Comparison of ENCODE assay signal across 15 cellular contexts in genomic region chr21:33369586-33369985, GRCh38. TPM values are rescaled to one million over a fixed set of nuclear protein-coding genes. Genes with fewer than 3 reads are reported as not detected.
DNase-seq lines count a peak whose midpoint lies in the region; ATAC-seq and TF ChIP-seq lines count a peak whose summit lies in the region.
"Had no signal": no experiment of that assay in that cellular context is flagged by ENCODE, and none has a peak within 500 bp of the region (broad histone marks: within the 10 kb centered on the region; RNA-seq: fewer than 3 reads in every experiment).

No MANE protein-coding gene starts in this region.

- peaks cover 0 to 13% (median 2%) of the 10 kb centered on the region in 4 donors for H3K4me1 ChIP-seq in transverse colon

- peak overlapping the region; percentile 30 for H3K27ac Mint-ChIP-seq in activated naive CD4-positive, alpha-beta T cell treated with anti-CD3 and anti-CD28 coated beads, Interleukin-2, amount 50 U/mL, for 24 hours
- H3K27ac Mint-ChIP-seq in activated T-helper 17 cell treated with anti-CD3 and anti-CD28 coated beads, Interleukin-2, amount 50 U/mL, for 72 hours = peak overlapping the region; percentile 17
- H3K27ac Mint-ChIP-seq: CD14-positive monocyte; CD8-positive, alpha-beta memory T cell had no signal

- no peaks in the 10 kb centered on the region for H3K36me3 ChIP-seq in transverse colon

- H3K4me3 Mint-ChIP-seq in activated naive CD4-positive, alpha-beta T cell treated with anti-CD3 and anti-CD28 coated beads, Interleukin-2, amount 50 U/mL, for 24 hours = no peak overlapping the region
- H3K4me3 Mint-ChIP-seq in activated T-helper 17 cell treated with anti-CD3 and anti-CD28 coated beads, Interleukin-2, amount 50 U/mL, for 72 hours = no peak overlapping the region
- H3K4me3 Mint-ChIP-seq: CD14-positive monocyte; CD8-positive, alpha-beta memory T cell had no signal

- TF ChIP-seq EP300 in transverse colon (IDR thresholded peaks at IDR 0.05; ENCODE audit: low read depth) = no peak

- no peaks in the 10 kb centered on the region for H3K27me3 Mint-ChIP-seq in activated naive CD4-positive, alpha-beta T cell treated with anti-CD3 and anti-CD28 coated beads, Interleukin-2, amount 50 U/mL, for 24 hours
- H3K27me3 Mint-ChIP-seq in activated T-helper 17 cell treated with anti-CD3 and anti-CD28 coated beads, Interleukin-2, amount 50 U/mL, for 72 hours = no peaks in the 10 kb centered on the region

- no peaks in the 10 kb centered on the region for H3K27me3 ChIP-seq in transverse colon

- H3K9me3 ChIP-seq in transverse colon = peaks cover 10 to 11% of the 10 kb centered on the region in 2 donors

- peaks cover 5% of the 10 kb centered on the region for H3K9me3 Mint-ChIP-seq in activated naive CD4-positive, alpha-beta T cell treated with anti-CD3 and anti-CD28 coated beads, Interleukin-2, amount 50 U/mL, for 24 hours
- peaks cover 11% of the 10 kb centered on the region for H3K9me3 Mint-ChIP-seq in activated T-helper 17 cell treated with anti-CD3 and anti-CD28 coated beads, Interleukin-2, amount 50 U/mL, for 72 hours

- no peak for DNase-seq in activated naive CD4-positive, alpha-beta T cell treated with Interleukin-2 at 50 U/mL for 16 hours
- DNase-seq in left colon (no peak), transverse colon (peak; percentile 1), NCI-H128 (lab: John Stamatoyannopoulos, UW; ENCODE audit: unreplicated experiment) (no peak)
- DNase-seq: Caco-2; CD8-positive, alpha-beta memory T cell; DND-41; GDM1; GM23248; H7; IMR-90 had no signal

- in situ Hi-C loops in transverse colon (cut with MboI; ENCODE audit: low pct_ligation_motif_present in 1 of 4, low pct_unique_long_range_greater_than_20kb in 1 of 4, low sequenced_read_pairs in 3 of 4) = no loop called here

- peaks cover 5% of the 10 kb centered on the region for H3K36me3 Mint-ChIP-seq in activated naive CD4-positive, alpha-beta T cell treated with anti-CD3 and anti-CD28 coated beads, Interleukin-2, amount 50 U/mL, for 24 hours
- H3K36me3 Mint-ChIP-seq in activated T-helper 17 cell treated with anti-CD3 and anti-CD28 coated beads, Interleukin-2, amount 50 U/mL, for 72 hours (ENCODE audit: low read depth) = no peaks in the 10 kb centered on the region

- peaks cover 6% of the 10 kb centered on the region for H3K4me1 Mint-ChIP-seq in activated naive CD4-positive, alpha-beta T cell treated with anti-CD3 and anti-CD28 coated beads, Interleukin-2, amount 50 U/mL, for 24 hours
- no peaks in the 10 kb centered on the region for H3K4me1 Mint-ChIP-seq in activated T-helper 17 cell treated with anti-CD3 and anti-CD28 coated beads, Interleukin-2, amount 50 U/mL, for 72 hours

- intact Hi-C loops in left colon (cut with DNase I, micrococcal nuclease) = no loop called here
- intact Hi-C loops in transverse colon (cut with DNase I; ENCODE audit: low total_unique reads) = loop anchor here (10.0 kb wide), 2 partner anchors 75 to 165 kb away; no protein-coding TSS in a partner anchor

- no peak overlapping the region for H3K4me3 ChIP-seq in transverse colon
- H3K4me3 ChIP-seq: GM23248 had no signal

- no peak for ATAC-seq in activated T-helper 17 cell treated with anti-CD3 and anti-CD28 coated beads, Interleukin-2, amount 50 U/mL, for 72 hours (replicated peaks)
- peak; percentile 17 for ATAC-seq in left colon
- ATAC-seq in GM21619 (IDR thresholded peaks at IDR 0.05; ENCODE audit: unreplicated experiment) = no peak

- no peak overlapping the region for H3K27ac ChIP-seq in transverse colon
- H3K27ac ChIP-seq: GM23248 had no signal

- TF ChIP-seq CTCF in transverse colon (IDR thresholded peaks at IDR 0.05) = no peak

- WGBS in transverse colon (ENCODE audit: low coverage in 1 of 2), 2 donors = 71 to 91% methylated on average over 1 of the region's 1 CpG

- TF ChIP-seq POLR2A in transverse colon (IDR thresholded peaks at IDR 0.05) = no peak

RNA-seq across cellular contexts. Expression of gene IFNGR2, which starts 33.6 kb away (rescaled TPM):
- total RNA-seq in activated T-helper 17 cell treated with anti-CD3 and anti-CD28 coated beads, Interleukin-2, amount 50 U/mL, for 72 hours = 1 to 10 TPM; 5.8 to 8.5 TPM
- 100 to 1,000 TPM in 1 of 2 donors, 10 to 100 TPM in 1; 71.9 to 140 TPM for total RNA-seq in left colon
- 100 to 1,000 TPM in 1 of 4 donors, 10 to 100 TPM in 3; 40.8 to 131 (median 76.6) TPM for total RNA-seq in transverse colon

RNA-seq across cellular contexts. Expression of gene IFNAR1, which starts 44.8 kb away (rescaled TPM):
- total RNA-seq in activated T-helper 17 cell treated with anti-CD3 and anti-CD28 coated beads, Interleukin-2, amount 50 U/mL, for 72 hours = 10 to 100 TPM; 38.5 to 38.8 TPM
- total RNA-seq in left colon = 10 to 100 TPM; 37.1 to 50.1 TPM
- total RNA-seq in transverse colon = 10 to 100 TPM; 10.3 to 30.7 (median 28.9) TPM

Comparison
In these comparisons a context has a peak if more than half of its experiments do, and no peak if none do; other contexts are left out.
1. RNA of gene IFNGR2, which starts 33.6 kb away (total RNA-seq): 71.9 to 140 TPM in left colon and 40.8 to 131 TPM in transverse colon; 5.8 to 8.5 TPM in activated T-helper 17 cell treated with anti-CD3 and anti-CD28 coated beads, Interleukin-2, amount 50 U/mL, for 72 hours; every median in the first group is over 4 times any median in the second.